Comparison of ENCODE assay signal across 8 cellular contexts in the genomic region with DNA sequence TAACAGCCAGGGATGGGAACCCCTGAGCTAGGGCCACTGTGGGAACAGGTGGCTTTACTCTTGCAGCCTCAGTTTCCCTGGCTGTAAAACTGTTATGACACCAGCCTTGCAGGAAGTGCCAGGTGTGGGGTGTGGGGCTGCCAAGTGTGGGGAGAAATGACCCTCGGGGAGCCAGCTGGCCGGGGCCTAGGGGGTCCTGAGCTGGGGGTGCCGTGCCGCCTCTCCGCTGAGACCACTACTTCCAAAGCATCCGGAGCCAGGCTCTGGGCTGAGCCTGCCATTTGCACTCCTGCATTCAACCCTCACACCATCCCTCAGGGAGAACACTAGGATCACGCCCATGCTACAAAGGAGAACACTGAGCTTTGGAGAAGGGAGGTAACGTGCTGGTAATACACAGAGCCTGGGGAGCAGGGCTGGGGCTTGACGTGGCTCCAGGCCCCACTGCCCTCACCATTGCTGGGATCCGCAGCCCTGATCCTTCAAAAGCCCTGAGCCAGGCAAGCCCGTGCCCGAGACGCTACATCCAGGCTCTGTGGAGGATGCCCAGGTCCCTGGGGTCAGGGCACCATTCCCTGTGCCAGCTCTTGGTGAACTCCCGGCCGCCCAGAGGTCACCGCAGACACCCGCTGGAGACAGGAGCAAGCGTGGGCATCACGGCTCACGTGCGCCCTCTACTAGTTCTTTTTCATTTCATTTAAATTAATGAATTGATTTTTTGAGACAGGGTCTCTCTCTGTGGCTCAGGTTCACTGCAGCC. TPM values are rescaled to one million over a fixed set of nuclear protein-coding genes. Genes with fewer than 3 reads are reported as not detected.
DNase-seq lines count a peak whose midpoint lies in the region; ATAC-seq and TF ChIP-seq lines count a peak whose summit lies in the region.

No MANE protein-coding gene starts in this region.

- H3K9me3 ChIP-seq in hepatocyte (ENCODE audit: low read depth), result no peaks in the 10 kb centered on the region

- 50% methylated on average over 21 of the region's 21 CpGs for WGBS in hepatocyte (ENCODE audit: low lambda C conversion rate, missing lambda C conversion rate)

- ATAC-seq in HG03139 (IDR thresholded peaks at IDR 0.05; ENCODE audit: unreplicated experiment), result no peak
- ATAC-seq in GM21786 (IDR thresholded peaks at IDR 0.05; ENCODE audit: unreplicated experiment), result no peak

- no peak overlapping the region for H3K27ac ChIP-seq in hepatocyte

- H3K4me3 ChIP-seq in GM06990 (replicated peaks; ENCODE audit: low read depth, low read length) (no peak overlapping the region), astrocyte of the cerebellum (ENCODE audit: low read depth, low read length) (no peak overlapping the region), hepatocyte (no peak overlapping the region)

- in situ Hi-C loops in astrocyte of the cerebellum (cut with HindIII; ENCODE audit: low sequenced_read_pairs), result no loop called here

- no peaks in the 10 kb centered on the region for H3K9me2 ChIP-seq in hepatocyte (replicated peaks; ENCODE audit: insufficient read depth)

- no peaks in the 10 kb centered on the region for H4K20me1 ChIP-seq in hepatocyte (ENCODE audit: insufficient read depth, poor library complexity, severe bottlenecking)

- TF ChIP-seq CTCF in GM06990 (IDR thresholded peaks at IDR 0.05; ENCODE audit: insufficient read depth, low read length, poor library complexity, severe bottlenecking), result peak; percentile 70
- peak; percentile 68 for TF ChIP-seq CTCF in astrocyte of the cerebellum (IDR thresholded peaks at IDR 0.05; ENCODE audit: low read depth, low read length, missing control alignments)
- peak; percentile 75 for TF ChIP-seq CTCF in hepatocyte (IDR thresholded peaks at IDR 0.05; ENCODE audit: poor library complexity)

- no peak overlapping the region for H2AFZ ChIP-seq in hepatocyte

- H3K4me2 ChIP-seq in hepatocyte, result no peak overlapping the region

- no peaks in the 10 kb centered on the region for H3K79me2 ChIP-seq in hepatocyte

- peak; percentile 40 for DNase-seq in GM06990 (ENCODE audit: extremely low read depth, insufficient read length)
- DNase-seq in NCI-H1436 treated with DMSO at 0.1 percent for 48 hours (lab: John Stamatoyannopoulos, UW), result peak; percentile 20
- peak; percentile 35 for DNase-seq in T1000 (lab: John Stamatoyannopoulos, UW)
- DNase-seq in astrocyte of the cerebellum (ENCODE audit: low read depth), result peak; percentile 16
- DNase-seq in hepatocyte (ENCODE audit: low spot score), result peak; percentile 86
- DNase-seq in smooth muscle cell of the brain vasculature (ENCODE audit: low read depth, low spot score), result peak; percentile 31

- H3K36me3 ChIP-seq in GM06990 (ENCODE audit: control insufficient read depth, insufficient read depth, low read length), result no peaks in the 10 kb centered on the region; the same call in 1 of the 2 replicates
- H3K36me3 ChIP-seq in hepatocyte (replicated peaks; ENCODE audit: insufficient read depth, low read depth), result no peaks in the 10 kb centered on the region

- peaks cover 12% of the 10 kb centered on the region for H3K4me1 ChIP-seq in hepatocyte (ENCODE audit: insufficient read depth)

- no peaks in the 10 kb centered on the region for H3K27me3 ChIP-seq in GM06990 (replicated peaks; ENCODE audit: control insufficient read depth, insufficient read depth, low read length)
- H3K27me3 ChIP-seq in hepatocyte, result peaks cover 4% of the 10 kb centered on the region

RNA-seq across cellular contexts. Expression of gene GINS2, which starts 28.8 kb away (rescaled TPM):
- total RNA-seq in hepatocyte, result 6.1 and 6.3 TPM in 2 replicates
- polyA plus RNA-seq in hepatocyte, result 7.5 and 8.0 TPM in 2 replicates

RNA-seq across cellular contexts. Expression of gene C16orf74, which starts 33.3 kb away (rescaled TPM):
- 1.4 and 5.3 TPM in 2 replicates for total RNA-seq in hepatocyte
- polyA plus RNA-seq in hepatocyte, result 7.8 and 11.5 TPM in 2 replicates

Comparison
In these comparisons a context has a peak if more than half of its experiments do, and no peak if none do; other contexts are left out.
1. DNase-seq: peak in every context shown above with its lines; median percentile 86 in hepatocyte; 40 in GM06990; 35 in T1000; 31 in smooth muscle cell of the brain vasculature; 20 in NCI-H1436 treated with DMSO at 0.1 percent for 48 hours; 16 in astrocyte of the cerebellum.